Comparison of ENCODE assay signal across 14 cellular contexts in genomic region chr1:221637641-221638041, GRCh38.
A peak's percentile ranks its signal among the peaks of the same experiment; 100 is the strongest.
DNase-seq lines count a peak whose midpoint lies in the region; ATAC-seq, FAIRE-seq and TF ChIP-seq lines count a peak whose summit lies in the region.
"Had no signal": no experiment of that assay in that cellular context is flagged by ENCODE, and none has a peak within 500 bp of the region (broad histone marks: within the 10 kb centered on the region; RNA-seq: fewer than 3 reads in every experiment).

No MANE protein-coding gene starts in this region.

- ATAC-seq in GM18520 (IDR thresholded peaks at IDR 0.05; ENCODE audit: unreplicated experiment) (no peak), GM21723 (IDR thresholded peaks at IDR 0.05; ENCODE audit: unreplicated experiment) (no peak)

- H3K36me3 Mint-ChIP-seq in MCF 10A (ENCODE audit: insufficient read depth, unreplicated experiment): no peaks in the 10 kb centered on the region

- WGBS in suprapubic skin: 38% methylated on average over 2 of the region's 2 CpGs

- H3K27me3 ChIP-seq in breast epithelium (no peaks in the 10 kb centered on the region), left ventricle myocardium inferior (ENCODE audit: low read depth) (no peaks in the 10 kb centered on the region), suprapubic skin (no peaks in the 10 kb centered on the region)

- H3K4me1 Mint-ChIP-seq in MCF 10A (ENCODE audit: insufficient read depth, unreplicated experiment): no peaks in the 10 kb centered on the region

- H3K9me3 ChIP-seq in breast epithelium (no peaks in the 10 kb centered on the region), left ventricle myocardium inferior (replicated peaks) (no peaks in the 10 kb centered on the region), suprapubic skin (no peaks in the 10 kb centered on the region)
- H3K9me3 ChIP-seq: A549 had no signal

- TF ChIP-seq POLR2A in breast epithelium (IDR thresholded peaks at IDR 0.05): no peak
- TF ChIP-seq POLR2A in suprapubic skin (IDR thresholded peaks at IDR 0.05): no peak

- H3K4me3 Mint-ChIP-seq in MCF 10A (ENCODE audit: unreplicated experiment): no peak overlapping the region

- no peak for FAIRE-seq in urothelium cell line (lab: Jason Lieb, UNC)
- FAIRE-seq: A549, small intestine had no signal

- POLR2A ChIA-PET in MCF 10A (lab: Yijun Ruan, JAX): interaction anchor here (0.7 to 1.2 kb wide), 2 partner anchors 113 to 460 kb away, joined by 3 read pairs; no protein-coding TSS in a partner anchor

- no peaks in the 10 kb centered on the region for H3K9me3 Mint-ChIP-seq in MCF 10A (ENCODE audit: unreplicated experiment)

- no peaks in the 10 kb centered on the region for H3K36me3 ChIP-seq in breast epithelium
- no peaks in the 10 kb centered on the region for H3K36me3 ChIP-seq in left ventricle myocardium inferior
- no peaks in the 10 kb centered on the region for H3K36me3 ChIP-seq in suprapubic skin

- no peak overlapping the region for H3K27ac Mint-ChIP-seq in MCF 10A (ENCODE audit: low read depth, unreplicated experiment)

- DNase-seq in MCF 10A (ENCODE audit: unreplicated experiment) (peak; percentile 28), breast epithelium (ENCODE audit: low spot score in 2 of 2) (no peak), astrocyte of the spinal cord (ENCODE audit: low read depth, low spot score) (peak; percentile 24), left ventricle myocardium inferior (peak; percentile 14), urothelium cell line (ENCODE audit: low spot score) (peak; percentile 13), suprapubic skin (ENCODE audit: low spot score in 2 of 2) (no peak)
- DNase-seq: NCI-H510A, SIG-M5, small intestine, trophoblast cell had no signal

- TF ChIP-seq EP300 in suprapubic skin (IDR thresholded peaks at IDR 0.05): no peak

- H3K27me3 Mint-ChIP-seq in MCF 10A (ENCODE audit: insufficient read depth, unreplicated experiment): no peaks in the 10 kb centered on the region

- in situ Hi-C loops in astrocyte of the spinal cord (cut with HindIII; ENCODE audit: low sequenced_read_pairs): no loop called here

- BruUV-seq in MCF 10A (replicated peaks; lab: Mats Ljungman, UMichigan): no TSS peak

- CTCF ChIA-PET in MCF 10A (lab: Yijun Ruan, JAX): interaction anchor here (0.6 to 1.3 kb wide), 4 partner anchors 9 to 1145 kb away, joined by 3 to 6 read pairs (median 3); no protein-coding TSS in a partner anchor

- no peak overlapping the region for H3K4me3 ChIP-seq in breast epithelium
- no peak overlapping the region for H3K4me3 ChIP-seq in astrocyte of the spinal cord (ENCODE audit: low read depth, low read length)
- no peak overlapping the region for H3K4me3 ChIP-seq in left ventricle myocardium inferior
- no peak overlapping the region for H3K4me3 ChIP-seq in suprapubic skin
- H3K4me3 ChIP-seq: A549 had no signal

- H3K27ac ChIP-seq in breast epithelium (no peak overlapping the region), left ventricle myocardium inferior (replicated peaks) (no peak overlapping the region), suprapubic skin (no peak overlapping the region)
- H3K27ac ChIP-seq: A549, HL-60 had no signal

- H3K4me1 ChIP-seq in breast epithelium (no peaks in the 10 kb centered on the region), left ventricle myocardium inferior (peaks cover 15% of the 10 kb centered on the region), suprapubic skin (no peaks in the 10 kb centered on the region)
- H3K4me1 ChIP-seq: A549 had no signal

- intact Hi-C loops in MCF 10A (cut with micrococcal nuclease): no loop called here
- intact Hi-C loops in breast epithelium (cut with DNase I; ENCODE audit: low total_unique reads): loop anchor here (2.0 kb wide), 1 partner anchor 13 kb away; no protein-coding TSS in a partner anchor
- intact Hi-C loops in left ventricle myocardium inferior (cut with micrococcal nuclease): no loop called here

- TF ChIP-seq CTCF in MCF 10A (IDR thresholded peaks at IDR 0.05; ENCODE audit: unreplicated experiment) (no peak), breast epithelium (IDR thresholded peaks at IDR 0.05) (no peak), astrocyte of the spinal cord (IDR thresholded peaks at IDR 0.05; ENCODE audit: low read depth, low read length) (no peak), left ventricle myocardium inferior (IDR thresholded peaks at IDR 0.05; ENCODE audit: borderline replicate concordance) (peak; percentile 41), suprapubic skin (IDR thresholded peaks at IDR 0.05) (no peak)

Comparison
In these comparisons a context has a peak if more than half of its experiments do, and no peak if none do; other contexts are left out.
1. DNase-seq: peak in MCF 10A (single experiment), astrocyte of the spinal cord (single experiment), left ventricle myocardium inferior (single experiment) and urothelium cell line (single experiment); none in breast epithelium (0 of 2) and suprapubic skin (0 of 2).